Comparison of ENCODE assay signal across 10 cellular contexts in the genomic region with DNA sequence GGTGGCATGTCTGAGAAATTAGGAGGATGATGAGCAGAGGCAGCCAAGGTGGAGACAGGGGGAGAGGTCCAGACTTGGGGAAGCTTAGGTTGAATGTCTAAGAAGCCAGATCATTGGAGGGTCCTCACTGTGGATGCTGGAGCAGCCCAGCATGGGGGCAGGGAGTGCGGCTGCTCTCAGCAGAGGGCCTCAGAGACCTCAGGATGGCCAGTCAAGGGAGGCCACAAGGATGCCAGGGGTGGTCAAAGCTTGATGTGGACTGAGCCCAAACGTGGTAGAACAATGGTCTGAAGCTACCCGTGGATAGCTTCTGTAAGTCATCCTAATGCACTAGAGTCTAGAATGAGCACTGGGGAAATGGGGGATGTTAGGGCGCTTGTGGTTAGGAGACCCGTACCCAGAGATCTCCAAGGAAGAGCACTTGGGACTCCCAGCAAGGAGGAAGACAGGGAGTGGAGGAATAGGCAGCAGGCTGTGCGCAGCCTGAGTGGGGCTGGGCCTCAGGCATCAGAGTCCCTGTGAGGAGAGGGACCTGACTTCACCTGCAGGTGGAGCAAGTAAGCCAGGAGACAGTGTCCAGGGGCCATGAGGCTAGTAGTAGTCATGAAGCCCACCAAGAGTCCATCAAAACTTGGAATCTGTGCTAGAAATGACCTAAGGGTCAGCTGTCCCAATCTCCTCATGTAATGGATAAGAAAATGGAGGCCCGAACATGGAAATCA. TPM values are rescaled to one million over a fixed set of nuclear protein-coding genes. Genes with fewer than 3 reads are reported as not detected.
A peak's percentile ranks its signal among the peaks of the same experiment; 100 is the strongest.
DNase-seq lines count a peak whose midpoint lies in the region; ATAC-seq, FAIRE-seq and TF ChIP-seq lines count a peak whose summit lies in the region.
"Had no signal": no experiment of that assay in that cellular context is flagged by ENCODE, and none has a peak within 500 bp of the region (broad histone marks: within the 10 kb centered on the region; RNA-seq: fewer than 3 reads in every experiment).

No MANE protein-coding gene starts in this region.

- no peak overlapping the region for H3K27ac Mint-ChIP-seq in mesothelial cell of epicardium
- H3K27ac Mint-ChIP-seq: dendritic cell treated with granulocyte-macrophage colony-stimulating factor and Interleukin-4, amounts not matched to agents 40 ng/mL and 50 ng/mL, for 4 days; T-helper 1 cell treated with Interleukin-12 subunit alpha and Interleukin-12 subunit beta and Interleukin-4 antibody, amounts not matched to agents 30 μg/mL and 1 μg/mL, for 36 hours had no signal

- H3K27me3 ChIP-seq in small intestine (ENCODE audit: control insufficient read depth in 2 of 2, insufficient read depth in 2 of 2, low read length in 2 of 2), result no peaks in the 10 kb centered on the region

- no peak for ATAC-seq in HG02678 (IDR thresholded peaks at IDR 0.05; ENCODE audit: unreplicated experiment)
- no peak for ATAC-seq in HG02970 (IDR thresholded peaks at IDR 0.05; ENCODE audit: low FRiP score, unreplicated experiment)

- no peaks in the 10 kb centered on the region for H3K4me1 ChIP-seq in small intestine (ENCODE audit: control insufficient read depth in 2 of 2, insufficient read depth in 1 of 2, low read depth in 1 of 2, low read length in 1 of 2)

- no peaks in the 10 kb centered on the region for H3K9me3 Mint-ChIP-seq in mesothelial cell of epicardium
- H3K9me3 Mint-ChIP-seq: dendritic cell treated with granulocyte-macrophage colony-stimulating factor and Interleukin-4, amounts not matched to agents 40 ng/mL and 50 ng/mL, for 4 days; T-helper 1 cell treated with Interleukin-12 subunit alpha and Interleukin-12 subunit beta and Interleukin-4 antibody, amounts not matched to agents 30 μg/mL and 1 μg/mL, for 36 hours had no signal

- FAIRE-seq in small intestine (lab: Jason Lieb, UNC), result no peak

- H3K4me3 Mint-ChIP-seq in mesothelial cell of epicardium, result no peak overlapping the region
- H3K4me3 Mint-ChIP-seq: dendritic cell treated with granulocyte-macrophage colony-stimulating factor and Interleukin-4, amounts not matched to agents 40 ng/mL and 50 ng/mL, for 4 days; T-helper 1 cell treated with Interleukin-12 subunit alpha and Interleukin-12 subunit beta and Interleukin-4 antibody, amounts not matched to agents 30 μg/mL and 1 μg/mL, for 36 hours had no signal

- H3K36me3 Mint-ChIP-seq in mesothelial cell of epicardium, result no peaks in the 10 kb centered on the region

- peak; percentile 39 for DNase-seq in ELF-1 (ENCODE audit: low read depth, low spot score)
- peak; percentile 47 for DNase-seq in HuH-7.5 (ENCODE audit: low spot score)
- peak; percentile 28 for DNase-seq in astrocyte of the hippocampus (ENCODE audit: low read depth, low spot score)
- DNase-seq in mesothelial cell of epicardium (ENCODE audit: low spot score in 2 of 2, unreplicated experiment in 2 of 2), result no peak
- DNase-seq in small intestine, result no peak

- no peaks in the 10 kb centered on the region for H3K36me3 ChIP-seq in small intestine (ENCODE audit: control insufficient read depth in 2 of 2, insufficient read depth in 2 of 2, low read length in 2 of 2)

- peaks cover 30% of the 10 kb centered on the region for H3K27me3 Mint-ChIP-seq in mesothelial cell of epicardium (ENCODE audit: low read depth)

- H3K9me3 ChIP-seq in small intestine (ENCODE audit: control insufficient read depth, low read depth), result no peaks in the 10 kb centered on the region

- H3K4me1 Mint-ChIP-seq in mesothelial cell of epicardium, result no peaks in the 10 kb centered on the region

- H3K27ac ChIP-seq in small intestine (ENCODE audit: low read depth in 1 of 2, low read length in 1 of 2), result no peak overlapping the region

- H3K4me3 ChIP-seq in small intestine (ENCODE audit: low read depth in 1 of 2, low read length in 2 of 2), result no peak overlapping the region

- WGBS in small intestine, 3 donors, result 72 to 82% (median 78%) methylated on average over 7 of the region's 7 CpGs

- peak; percentile 23 for TF ChIP-seq CTCF in mesothelial cell of epicardium (IDR thresholded peaks at IDR 0.05; ENCODE audit: unreplicated experiment)

RNA-seq across cellular contexts. Expression of a gene that starts 4.3 kb away (rescaled TPM):
- 2.0 to 4.2 TPM (median 3.5 TPM) in 3 replicates for total RNA-seq in mesothelial cell of epicardium
- polyA plus RNA-seq in small intestine, result 100 to 1,000 TPM in 1 of 3 donors, 10 to 100 TPM in 2; 57.0 to 509 (median 88.3) TPM

RNA-seq across cellular contexts. Expression of a gene that starts 4.7 kb away (rescaled TPM):
- 0.11 TPM in 1 of 3 replicates, not detected in the others for total RNA-seq in mesothelial cell of epicardium
- under 1 TPM in 1 of 3 donors, not detected in 2; 0.33 TPM for polyA plus RNA-seq in small intestine
- total RNA-seq: posterior vena cava had no signal

RNA-seq across cellular contexts. Expression of a gene that starts 22.0 kb away (rescaled TPM):
- not detected in 3 replicates for total RNA-seq in mesothelial cell of epicardium
- polyA plus RNA-seq in small intestine, result 1 to 10 TPM in 1 of 3 donors, under 1 TPM in 1, not detected in 1; 0.85 to 6.7 TPM

RNA-seq across cellular contexts. Expression of a gene that starts 37.5 kb away (rescaled TPM):
- total RNA-seq in mesothelial cell of epicardium, result not detected in 3 replicates
- polyA plus RNA-seq in small intestine, result 100 to 1,000 TPM in 2 of 3 donors, 10 to 100 TPM in 1; 51.4 to 208 (median 121) TPM

RNA-seq across cellular contexts. Expression of a gene that starts 40.6 kb away (rescaled TPM):
- not detected in 3 replicates for total RNA-seq in mesothelial cell of epicardium
- polyA plus RNA-seq in small intestine, result not detected
- total RNA-seq: posterior vena cava had no signal

Comparison
In these comparisons a context has a peak if more than half of its experiments do, and no peak if none do; other contexts are left out.
1. DNase-seq: peak in ELF-1 (single experiment), HuH-7.5 (single experiment) and astrocyte of the hippocampus (single experiment); none in mesothelial cell of epicardium (0 of 2) and small intestine (single experiment).